Comparison of ENCODE assay signal across 14 cellular contexts in genomic region chr3:149784064-149784704, GRCh38. TPM values are rescaled to one million over a fixed set of nuclear protein-coding genes. Genes with fewer than 3 reads are reported as not detected.
DNase-seq lines count a peak whose midpoint lies in the region; ATAC-seq and TF ChIP-seq lines count a peak whose summit lies in the region.
"Had no signal": no experiment of that assay in that cellular context is flagged by ENCODE, and none has a peak within 500 bp of the region (broad histone marks: within the 10 kb centered on the region; RNA-seq: fewer than 3 reads in every experiment).

No MANE protein-coding gene starts in this region.

- no peak for TF ChIP-seq CTCF in IMR-90 (conservative IDR thresholded peaks at IDR 0.05; ENCODE audit: low read depth, low read length)
- no peak for TF ChIP-seq CTCF in breast epithelium (IDR thresholded peaks at IDR 0.05)

- H3K27me3 ChIP-seq in IMR-90 (ENCODE audit: control insufficient read depth, insufficient read depth, low read length) (no peaks in the 10 kb centered on the region), breast epithelium (no peaks in the 10 kb centered on the region)

- peak overlapping the region; percentile 62 for H3K27ac ChIP-seq in IMR-90 (ENCODE audit: insufficient read depth, low read length)
- peak overlapping the region; percentile 1 to 63 for H3K27ac ChIP-seq in breast epithelium
- H3K27ac ChIP-seq in mesodermal cell (ENCODE audit: low read depth, low read length, severe bottlenecking), result peak overlapping the region; percentile 47

- H2BK20ac ChIP-seq in IMR-90 (ENCODE audit: low read depth, low read length), result peak overlapping the region; percentile 100

- peak overlapping the region; percentile 93 for H2AK9ac ChIP-seq in IMR-90 (replicated peaks; ENCODE audit: low read depth, low read length, poor library complexity)

- in situ Hi-C loops in IMR-90 (cut with MboI; ENCODE audit: low sequenced_read_pairs) (no loop called here), KBM-7 (cut with MboI; ENCODE audit: low pct_unique_long_range_greater_than_20kb, low sequenced_read_pairs) (no loop called here)

- dilution Hi-C loops in IMR-90 (cut with HindIII; ENCODE audit: low sequenced_read_pairs, unreplicated experiment), result no loop called here

- POLR2A ChIA-PET in IMR-90 (lab: Charles Lee; ENCODE audit: unreplicated experiment), result interaction anchor here (0.5 kb wide), 1 partner anchor 512 kb away, joined by 7 read pairs; no protein-coding TSS in a partner anchor

- peak overlapping the region; percentile 15 for H4K5ac ChIP-seq in IMR-90 (ENCODE audit: low read depth, low read length)

- peak overlapping the region; percentile 96 for H3K23ac ChIP-seq in IMR-90 (ENCODE audit: low read depth, low read length)

- peak overlapping the region; percentile 96 for H2BK5ac ChIP-seq in IMR-90 (ENCODE audit: low read depth, low read length, poor library complexity, severe bottlenecking)

- no peak for TF ChIP-seq RAD21 in IMR-90 (IDR thresholded peaks at IDR 0.05; ENCODE audit: low read length)

- no peak overlapping the region for H3K9ac ChIP-seq in IMR-90 (ENCODE audit: low read depth, low read length)

- H3K4me1 ChIP-seq in IMR-90 (ENCODE audit: control insufficient read depth, insufficient read depth, low read length), result peaks cover 4% of the 10 kb centered on the region
- H3K4me1 ChIP-seq in breast epithelium, result no peaks in the 10 kb centered on the region
- peaks cover 16% of the 10 kb centered on the region for H3K4me1 ChIP-seq in mesodermal cell (ENCODE audit: control insufficient read depth, insufficient read depth, low read length, poor library complexity, severe bottlenecking)

- peak overlapping the region; percentile 97 for H2AK5ac ChIP-seq in IMR-90 (ENCODE audit: low read depth, low read length)

- H4K20me1 ChIP-seq in IMR-90 (ENCODE audit: insufficient read depth, low read length), result no peaks in the 10 kb centered on the region

- CTCF ChIA-PET in IMR-90 (lab: Yijun Ruan, JAX), result interaction anchor here (0.6 to 1.0 kb wide), 4 partner anchors 13 to 281 kb away, joined by 3 to 4 read pairs (median 3); no protein-coding TSS in a partner anchor

- peaks cover 10% of the 10 kb centered on the region for H3K9me1 ChIP-seq in IMR-90 (ENCODE audit: insufficient read depth, low read length)

- ATAC-seq in IMR-90 (ENCODE audit: low read depth) (peak; percentile 81), GM19328 (IDR thresholded peaks at IDR 0.05; ENCODE audit: unreplicated experiment) (no peak), HG02642 (IDR thresholded peaks at IDR 0.05; ENCODE audit: poor library complexity, unreplicated experiment) (no peak)

- H3K18ac ChIP-seq in IMR-90 (ENCODE audit: low read depth, low read length), result peak overlapping the region; percentile 39

- peak overlapping the region; percentile 80 to 93 for H4K8ac ChIP-seq in IMR-90 (ENCODE audit: low read depth in 2 of 2, low read length in 2 of 2)

- H3K14ac ChIP-seq in IMR-90 (replicated peaks; ENCODE audit: low read depth, low read length), result peak overlapping the region; percentile 97

- H3K9me3 ChIP-seq in IMR-90 (ENCODE audit: control insufficient read depth, insufficient read depth, low read length) (no peaks in the 10 kb centered on the region), breast epithelium (no peaks in the 10 kb centered on the region), mesodermal cell (ENCODE audit: control insufficient read depth, low read length) (no peaks in the 10 kb centered on the region)
- H3K9me3 ChIP-seq: heart right ventricle had no signal

- H3K79me1 ChIP-seq in IMR-90 (ENCODE audit: low read depth in 1 of 2, low read length in 2 of 2), result peaks cover 0 to 3% of the 10 kb centered on the region in 2 experiments; a peak in 1 of 4 replicates

- H2BK15ac ChIP-seq in IMR-90 (ENCODE audit: low read depth, low read length), result peak overlapping the region; percentile 91

- no TSS peak for BruUV-seq in IMR-90 (replicated peaks; lab: Mats Ljungman, UMichigan)

- no peak for TF ChIP-seq POLR2A in IMR-90 (IDR thresholded peaks at IDR 0.05; ENCODE audit: low read depth, low read length)
- no peak for TF ChIP-seq POLR2A in breast epithelium (IDR thresholded peaks at IDR 0.05)

- WGBS in IMR-90 (ENCODE audit: extremely low coverage in 2 of 2, insufficient read length in 1 of 2), 2 experiments, result no CpG with 5 or more reads among the region's 5 CpGs
- 91 to 100% methylated on average over 2 to 4 of the region's 5 CpGs for WGBS in mesodermal cell (ENCODE audit: insufficient coverage in 2 of 2), 2 experiments

- H3K4me2 ChIP-seq in IMR-90 (ENCODE audit: low read depth, low read length), result no peak overlapping the region

- peak overlapping the region; percentile 93 for H4K91ac ChIP-seq in IMR-90 (ENCODE audit: insufficient read depth, low read depth, low read length)

- H3K4me3 ChIP-seq in IMR-90 (ENCODE audit: insufficient read depth, low read depth, low read length) (no peak overlapping the region), breast epithelium (no peak overlapping the region), mesodermal cell (ENCODE audit: extremely low read depth, insufficient read depth, low read length, poor library complexity, severe bottlenecking) (no peak overlapping the region)

- DNase-seq in AG08395 (ENCODE audit: low spot score), result peak; percentile 34
- DNase-seq in IMR-90, result peak; percentile 34
- DNase-seq in breast epithelium (ENCODE audit: low spot score in 2 of 2), result no peak
- no peak for DNase-seq in activated CD8-positive, alpha-beta memory T cell treated with anti-CD3 and anti-CD28 coated beads for 24 hours
- DNase-seq in KBM-7, result no peak
- DNase-seq: activated CD4-positive, alpha-beta T cell treated with anti-CD3 and anti-CD28 coated beads, Interleukin-2, amount 10 ng/mL, durations not matched to agents 24 days and 14 days; activated naive CD4-positive, alpha-beta T cell treated with anti-CD3 and anti-CD28 coated beads for 36 hours; heart right ventricle; NCI-H524; stimulated activated CD8-positive, alpha-beta memory T cell treated with anti-CD3 and anti-CD28 coated beads, Interleukin-4, amount 100 ng/mL, for 48 hours had no signal

- H3K36me3 ChIP-seq in IMR-90 (ENCODE audit: control insufficient read depth, insufficient read depth, low read length) (no peaks in the 10 kb centered on the region), breast epithelium (no peaks in the 10 kb centered on the region), mesodermal cell (ENCODE audit: control insufficient read depth, insufficient read depth, low read length) (no peaks in the 10 kb centered on the region)
- H3K36me3 ChIP-seq: heart right ventricle had no signal

- H2BK120ac ChIP-seq in IMR-90 (ENCODE audit: low read depth, low read length), result peak overlapping the region; percentile 99

- peak overlapping the region; percentile 99 for H3K4ac ChIP-seq in IMR-90 (ENCODE audit: low read depth, low read length)

- H3K56ac ChIP-seq in IMR-90 (ENCODE audit: extremely low read depth, insufficient read depth, low read length), result peak overlapping the region; percentile 57; the same call in 1 of the 2 replicates

- intact Hi-C loops in IMR-90 (cut with micrococcal nuclease) (no loop called here), breast epithelium (cut with DNase I; ENCODE audit: low total_unique reads) (no loop called here)

- peak overlapping the region; percentile 84 for H2AFZ ChIP-seq in IMR-90 (replicated peaks; ENCODE audit: low read length, poor library complexity)

TF ChIP-seq in IMR-90, 13 proteins besides CTCF, POLR2A, EP300 and RAD21 (continues in another document):
- no peak for TF ChIP-seq MAFK (IDR thresholded peaks at IDR 0.05; ENCODE audit: low read depth, low read length)
- TF ChIP-seq MXI1 (IDR thresholded peaks at IDR 0.05; ENCODE audit: borderline replicate concordance, low read depth, low read length), result no peak
- TF ChIP-seq RCOR1 (IDR thresholded peaks at IDR 0.05; ENCODE audit: insufficient replicate concordance, low read length), result no peak
- TF ChIP-seq SMC3 (IDR thresholded peaks at IDR 0.05; ENCODE audit: low read depth, low read length), result no peak
- TF ChIP-seq USF2 (IDR thresholded peaks at IDR 0.05; ENCODE audit: low read depth, low read length), result no peak
- TF ChIP-seq, protein P1, sequence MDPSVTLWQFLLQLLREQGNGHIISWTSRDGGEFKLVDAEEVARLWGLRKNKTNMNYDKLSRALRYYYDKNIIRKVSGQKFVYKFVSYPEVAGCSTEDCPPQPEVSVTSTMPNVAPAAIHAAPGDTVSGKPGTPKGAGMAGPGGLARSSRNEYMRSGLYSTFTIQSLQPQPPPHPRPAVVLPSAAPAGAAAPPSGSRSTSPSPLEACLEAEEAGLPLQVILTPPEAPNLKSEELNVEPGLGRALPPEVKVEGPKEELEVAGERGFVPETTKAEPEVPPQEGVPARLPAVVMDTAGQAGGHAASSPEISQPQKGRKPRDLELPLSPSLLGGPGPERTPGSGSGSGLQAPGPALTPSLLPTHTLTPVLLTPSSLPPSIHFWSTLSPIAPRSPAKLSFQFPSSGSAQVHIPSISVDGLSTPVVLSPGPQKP (IDR thresholded peaks at IDR 0.05; ENCODE audit: borderline replicate concordance, low read depth, low read length), result no peak

RNA-seq across cellular contexts. Expression of gene ANKUB1, which starts 8.2 kb away (rescaled TPM):
- not detected in 2 replicates for total RNA-seq in IMR-90 (2012; rRNA removed)
- not detected in 2 replicates for polyA plus RNA-seq in IMR-90 (2012; rRNA removed)
- not detected in 2 replicates for polyA plus RNA-seq in IMR-90 (2012; cell fraction: cytosol; rRNA removed)
- not detected in 2 replicates for polyA plus RNA-seq in IMR-90 (2012; cell fraction: nucleus; rRNA removed; ENCODE audit: low replicate concordance)
- not detected for total RNA-seq in breast epithelium
- not detected for polyA plus RNA-seq in mesodermal cell (2013, experiment 1 of 2)
- not detected for polyA plus RNA-seq in mesodermal cell (2013, experiment 2 of 2)
- total RNA-seq: activated CD4-positive, alpha-beta T cell treated with anti-CD3 and anti-CD28 coated beads, Interleukin-2, amount 10 ng/mL, durations not matched to agents 24 days and 14 days; activated naive CD4-positive, alpha-beta T cell treated with anti-CD3 and anti-CD28 coated beads for 36 hours; dermis microvascular lymphatic vessel endothelial cell; heart right ventricle had no signal
- polyA plus RNA-seq: heart right ventricle had no signal

RNA-seq across cellular contexts. Expression of gene RNF13, which starts 28.8 kb away (rescaled TPM):
- total RNA-seq in IMR-90 (2012; rRNA removed) (29.8 and 39.2 TPM in 2 replicates), breast epithelium (100 to 1,000 TPM in 2 of 3 donors, 10 to 100 TPM in 1; 95.0 to 142 (median 114) TPM)
- polyA plus RNA-seq in IMR-90 (2012; rRNA removed), result 9.3 and 12.8 TPM in 2 replicates
- polyA plus RNA-seq in IMR-90 (2012; cell fraction: cytosol; rRNA removed), result 3.6 and 7.2 TPM in 2 replicates
- 1.4 and 16.5 TPM in 2 replicates for polyA plus RNA-seq in IMR-90 (2012; cell fraction: nucleus; rRNA removed; ENCODE audit: low replicate concordance)
- polyA plus RNA-seq in mesodermal cell (2013, experiment 1 of 2), result 31.0 TPM
- polyA plus RNA-seq in mesodermal cell (2013, experiment 2 of 2), result 33.5 TPM

RNA-seq across cellular contexts. Expression of gene COMMD2, which starts 31.9 kb away (rescaled TPM):
- 31.9 and 46.1 TPM in 2 replicates for total RNA-seq in IMR-90 (2012; rRNA removed)
- 23.6 and 25.9 TPM in 2 replicates for polyA plus RNA-seq in IMR-90 (2012; rRNA removed)
- polyA plus RNA-seq in IMR-90 (2012; cell fraction: cytosol; rRNA removed), result 6.3 and 8.4 TPM in 2 replicates
- polyA plus RNA-seq in IMR-90 (2012; cell fraction: nucleus; rRNA removed; ENCODE audit: low replicate concordance), result 4.1 and 14.8 TPM in 2 replicates
- total RNA-seq in breast epithelium, result 10 to 100 TPM; 26.2 to 38.8 (median 26.4) TPM
- 51.4 TPM for polyA plus RNA-seq in mesodermal cell (2013, experiment 1 of 2)
- 52.3 TPM for polyA plus RNA-seq in mesodermal cell (2013, experiment 2 of 2)

Comparison
In these comparisons a context has a peak if more than half of its experiments do, and no peak if none do; other contexts are left out.
1. DNase-seq: peak in AG08395 (single experiment) and IMR-90 (single experiment); none in breast epithelium (0 of 2), activated CD8-positive, alpha-beta memory T cell treated with anti-CD3 and anti-CD28 coated beads for 24 hours (single experiment) and KBM-7 (single experiment).
2. Peak in every context shown above with its lines, with median percentiles within 50 percentile points of each other: H3K27ac ChIP-seq.